26 cellular contexts compared by ENCODE assay signal in the genomic region with DNA sequence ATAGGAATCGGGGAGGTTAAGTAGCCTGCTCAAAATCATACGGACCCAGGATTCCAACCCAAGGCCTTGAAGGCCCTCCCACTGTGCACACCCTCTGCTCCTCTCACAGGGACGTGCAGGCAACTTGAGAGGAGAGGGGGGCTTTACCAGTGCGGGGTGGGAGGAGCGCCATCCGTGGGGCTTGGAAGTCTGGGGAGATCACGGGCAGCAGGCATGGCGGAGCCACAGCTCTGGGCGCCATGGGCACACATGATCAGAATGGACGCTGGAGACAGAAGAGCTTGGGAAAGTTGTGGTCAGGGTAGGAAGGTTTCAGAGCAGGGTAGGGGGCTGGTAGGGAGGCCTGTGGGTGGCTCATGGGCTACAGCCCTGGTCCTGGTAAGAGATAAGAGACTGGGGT.
DNase-seq lines count a peak whose midpoint lies in the region; ATAC-seq, FAIRE-seq and TF ChIP-seq lines count a peak whose summit lies in the region.
"Had no signal": no experiment of that assay in that cellular context is flagged by ENCODE, and none has a peak within 500 bp of the region (broad histone marks: within the 10 kb centered on the region; RNA-seq: fewer than 3 reads in every experiment).

No MANE protein-coding gene starts in this region.

- no peak overlapping the region for H3T11ph ChIP-seq in H9 (ENCODE audit: low read length)

- no peak overlapping the region for H3K27ac ChIP-seq in H9 (ENCODE audit: insufficient read length, low read depth, low read length)
- no peak overlapping the region for H3K27ac ChIP-seq in H1 (ENCODE audit: low read depth, low read length)
- H3K27ac ChIP-seq in neuronal stem cell (replicated peaks; ENCODE audit: low read length), result no peak overlapping the region
- H3K27ac ChIP-seq: A549; BLaER1 treated with 17β-estradiol and CSF1 and Interleukin-3, amounts not matched to agents 10 nM and 100 nM; GM23248 had no signal

- DNase-seq in H9 (no peak), H1 (ENCODE audit: low read depth in 1 of 2, low spot score in 2 of 2) (no peak), neuronal stem cell (ENCODE audit: low spot score) (no peak), urothelium cell line (ENCODE audit: low spot score) (no peak), mucosa of gallbladder (ENCODE audit: low spot score) (no peak)
- DNase-seq: 8988T; ACHN; AML-193; BE2C; CD4-positive, alpha-beta T cell; CD8-positive, alpha-beta memory T cell; DMS 273 treated with DMSO at 0.1 percent for 48 hours; DMS79; EL; GDM1; GM23248; HFFc6 had no signal

- H3K4me1 ChIP-seq in H9 (ENCODE audit: insufficient read depth, low read length), result no peaks in the 10 kb centered on the region
- H3K4me1 ChIP-seq in H1 (replicated peaks in 1 of 4; ENCODE audit: control insufficient read depth in 3 of 4, insufficient read depth in 4 of 4, low read length in 3 of 4), result peaks cover 0 to 7% (median 0%) of the 10 kb centered on the region in 4 experiments; a peak in 2 of 7 replicates
- H3K4me1 ChIP-seq in neuronal stem cell (ENCODE audit: control insufficient read depth in 2 of 2, insufficient read depth in 1 of 2, low read depth in 1 of 2, low read length in 2 of 2), result no peaks in the 10 kb centered on the region
- H3K4me1 ChIP-seq: HAP-1 had no signal

- H4K91ac ChIP-seq in H9 (ENCODE audit: insufficient read length, low read depth, low read length) (no peak overlapping the region), H1 (replicated peaks; ENCODE audit: insufficient read length, low read length) (no peak overlapping the region), neuronal stem cell (ENCODE audit: low read depth, low read length, poor library complexity) (no peak overlapping the region)

- peaks cover 6% of the 10 kb centered on the region for H3K27me3 Mint-ChIP-seq in H9 (ENCODE audit: low read depth)
- H3K27me3 Mint-ChIP-seq in activated T-helper 17 cell treated with anti-CD3 and anti-CD28 coated beads, Interleukin-2, amount 50 U/mL, for 72 hours, result no peaks in the 10 kb centered on the region

- H3K79me2 ChIP-seq in H9 (ENCODE audit: insufficient read depth, low read length) (no peaks in the 10 kb centered on the region), H1 (ENCODE audit: control insufficient read depth in 1 of 2, insufficient read depth in 2 of 2, low read length in 2 of 2) (no peaks in the 10 kb centered on the region)

- H2BK15ac ChIP-seq in H9 (ENCODE audit: low read depth, low read length) (no peak overlapping the region; the same call in 1 of the 2 replicates), H1 (ENCODE audit: low read length) (no peak overlapping the region), neuronal stem cell (ENCODE audit: low read length) (no peak overlapping the region)

- H3K4me3 ChIP-seq in H1 (ENCODE audit: extremely low read depth in 1 of 4, insufficient read depth in 2 of 4, low read depth in 3 of 4, low read length in 4 of 4), result no peak overlapping the region
- no peak overlapping the region for H3K4me3 ChIP-seq in neuronal stem cell (ENCODE audit: low read length in 2 of 2)
- H3K4me3 ChIP-seq: A549; BLaER1 treated with 17β-estradiol and CSF1 and Interleukin-3, amounts not matched to agents 10 nM and 100 nM; GM12878; GM23248; HAP-1 had no signal

- H3K18ac ChIP-seq in H9 (ENCODE audit: insufficient read length, low read depth, low read length) (peak overlapping the region; percentile 12), H1 (ENCODE audit: extremely low read depth, low read length) (peak overlapping the region; percentile 19; the same call in 1 of the 2 replicates), neuronal stem cell (ENCODE audit: low read length) (peak overlapping the region; percentile 31)

- H2BK12ac ChIP-seq in H9 (ENCODE audit: insufficient read length, low read depth, low read length), result no peak overlapping the region
- no peak overlapping the region for H2BK12ac ChIP-seq in H1 (ENCODE audit: low read depth, low read length)
- H2BK12ac ChIP-seq in neuronal stem cell (ENCODE audit: low read length), result no peak overlapping the region

- H2BK20ac ChIP-seq in H9 (ENCODE audit: low read depth, low read length, poor library complexity, severe bottlenecking) (no peak overlapping the region), H1 (ENCODE audit: low read length) (no peak overlapping the region)

- POLR2A ChIA-PET in H1 (lab: Charles Lee; ENCODE audit: partially characterized antibody), result interaction anchor here (1.1 kb wide), 1 partner anchor 43 kb away, joined by 3 read pairs; no protein-coding TSS in a partner anchor

- peak overlapping the region; percentile 71 for H3K14ac ChIP-seq in H9 (ENCODE audit: insufficient read depth, low read length)
- H3K14ac ChIP-seq in H1 (ENCODE audit: insufficient read length), result no peak overlapping the region
- H3K14ac ChIP-seq in neuronal stem cell (ENCODE audit: low read length), result no peak overlapping the region

- H3K27me3 ChIP-seq in H9 (ENCODE audit: insufficient read depth, low read length) (no peaks in the 10 kb centered on the region), H1 (replicated peaks in 1 of 4; ENCODE audit: control insufficient read depth in 3 of 4, extremely low read depth in 1 of 4, insufficient read depth in 3 of 4, low read length in 3 of 4) (no peaks in the 10 kb centered on the region), neuronal stem cell (ENCODE audit: control insufficient read depth in 3 of 3, insufficient read depth in 3 of 3, low read depth in 1 of 3, low read length in 3 of 3) (peaks cover 0 to 23% (median 0%) of the 10 kb centered on the region in 3 experiments)
- H3K27me3 ChIP-seq: BE2C; BLaER1 treated with 17β-estradiol and CSF1 and Interleukin-3, amounts not matched to agents 10 nM and 100 nM had no signal

- no CpG with 5 or more reads among the region's 10 CpGs for WGBS in H9 (ENCODE audit: extremely low coverage, insufficient read length, low lambda C conversion rate)
- 91% methylated on average over 9 of the region's 10 CpGs; no CpG with 5 or more reads in 1 of the 2 experiments for WGBS in H1 (ENCODE audit: extremely low coverage in 1 of 2, insufficient coverage in 1 of 2, insufficient read length in 1 of 2, insufficient replicate concordance in 2 of 2, low coverage in 1 of 2, low lambda C conversion rate in 2 of 2, missing lambda C conversion rate in 1 of 2), 2 experiments
- WGBS in neuronal stem cell (ENCODE audit: extremely low coverage in 2 of 2, insufficient read length in 2 of 2, insufficient replicate concordance in 1 of 2), 2 donors, result no CpG with 5 or more reads among the region's 10 CpGs

- H2BK120ac ChIP-seq in H9 (ENCODE audit: low read depth, low read length, poor library complexity, severe bottlenecking) (no peak overlapping the region), H1 (replicated peaks; ENCODE audit: low read depth, low read length) (no peak overlapping the region), neuronal stem cell (ENCODE audit: low read depth, low read length) (no peak overlapping the region)

- no peak for ATAC-seq in HG03108 (IDR thresholded peaks at IDR 0.05; ENCODE audit: unreplicated experiment)
- no peak for ATAC-seq in activated T-helper 17 cell treated with anti-CD3 and anti-CD28 coated beads, Interleukin-2, amount 50 U/mL, for 72 hours (replicated peaks)
- ATAC-seq: A549, GM12878 had no signal

- H3K23ac ChIP-seq in H9 (ENCODE audit: insufficient read length, low read depth, low read length) (no peak overlapping the region), H1 (ENCODE audit: insufficient read length) (no peak overlapping the region), neuronal stem cell (ENCODE audit: low read depth, low read length, poor library complexity) (no peak overlapping the region)

- H2AK5ac ChIP-seq in H9 (ENCODE audit: insufficient read length, low read length) (no peak overlapping the region), H1 (ENCODE audit: low read depth, low read length) (no peak overlapping the region), neuronal stem cell (ENCODE audit: low read depth, low read length) (no peak overlapping the region)

- no peak overlapping the region for H3K27ac Mint-ChIP-seq in H9
- no peak overlapping the region for H3K27ac Mint-ChIP-seq in activated T-helper 17 cell treated with anti-CD3 and anti-CD28 coated beads, Interleukin-2, amount 50 U/mL, for 72 hours
- H3K27ac Mint-ChIP-seq: CD4-positive, alpha-beta T cell; CD8-positive, alpha-beta memory T cell; HFFc6 had no signal

- H3K79me1 ChIP-seq in H9 (ENCODE audit: insufficient read depth, low read depth, low read length, poor library complexity, severe bottlenecking) (no peaks in the 10 kb centered on the region), H1 (ENCODE audit: low read depth, low read length) (no peaks in the 10 kb centered on the region), neuronal stem cell (ENCODE audit: low read depth, low read length) (no peaks in the 10 kb centered on the region)

- TF ChIP-seq CTCF in H9 (conservative IDR thresholded peaks at IDR 0.05) (no peak), H1 (IDR thresholded peaks at IDR 0.05; ENCODE audit: control extremely low read depth in 1 of 3, insufficient read depth in 1 of 3, low read depth in 1 of 3, low read length in 3 of 3) (no peak)

- H3K4me3 Mint-ChIP-seq in H9, result no peak overlapping the region
- H3K4me3 Mint-ChIP-seq in activated T-helper 17 cell treated with anti-CD3 and anti-CD28 coated beads, Interleukin-2, amount 50 U/mL, for 72 hours, result no peak overlapping the region
- H3K4me3 Mint-ChIP-seq: CD14-positive monocyte; CD4-positive, alpha-beta T cell; CD8-positive, alpha-beta memory T cell; HFFc6 had no signal

- H3K9ac ChIP-seq in H9 (ENCODE audit: extremely low read depth, insufficient read length, low read length), result no peak overlapping the region
- no peak overlapping the region for H3K9ac ChIP-seq in H1 (replicated peaks in 1 of 4; ENCODE audit: extremely low read depth in 1 of 4, low read depth in 3 of 4, low read length in 3 of 4)
- no peak overlapping the region for H3K9ac ChIP-seq in neuronal stem cell (ENCODE audit: low read depth, low read length, poor library complexity)
- H3K9ac ChIP-seq: BLaER1 treated with 17β-estradiol and CSF1 and Interleukin-3, amounts not matched to agents 10 nM and 100 nM; GM23248 had no signal

- H3K4me1 Mint-ChIP-seq in H9, result peaks cover 22 to 26% of the 10 kb centered on the region in 2 experiments
- H3K4me1 Mint-ChIP-seq in activated T-helper 17 cell treated with anti-CD3 and anti-CD28 coated beads, Interleukin-2, amount 50 U/mL, for 72 hours, result no peaks in the 10 kb centered on the region
- H3K4me1 Mint-ChIP-seq: CD14-positive monocyte; CD8-positive, alpha-beta memory T cell had no signal

- H3K56ac ChIP-seq in H9 (ENCODE audit: insufficient read length, low read depth, low read length), result no peak overlapping the region
- no peak overlapping the region for H3K56ac ChIP-seq in H1 (replicated peaks; ENCODE audit: insufficient read length, low read depth, low read length)

- H2AFZ ChIP-seq in H9 (ENCODE audit: low read length) (no peak overlapping the region), H1 (ENCODE audit: low read length) (no peak overlapping the region), neuronal stem cell (ENCODE audit: low read length) (no peak overlapping the region)
- H2AFZ ChIP-seq: GM23248 had no signal

- no peaks in the 10 kb centered on the region for H3K9me3 ChIP-seq in H9 (ENCODE audit: control insufficient read depth, low read depth, low read length)
- no peaks in the 10 kb centered on the region for H3K9me3 ChIP-seq in H1 (ENCODE audit: insufficient read depth in 2 of 2, low read depth in 1 of 2, low read length in 1 of 2)
- no peaks in the 10 kb centered on the region for H3K9me3 ChIP-seq in neuronal stem cell (replicated peaks in 1 of 2; ENCODE audit: control insufficient read depth in 2 of 2, insufficient read depth in 1 of 2, low read depth in 1 of 2, low read length in 2 of 2)
- H3K9me3 ChIP-seq: A549; BE2C; BLaER1 treated with 17β-estradiol and CSF1 and Interleukin-3, amounts not matched to agents 10 nM and 100 nM; HAP-1 had no signal

- H3K23me2 ChIP-seq in H9 (ENCODE audit: insufficient read length, low read depth, low read length, poor library complexity, severe bottlenecking), result no peaks in the 10 kb centered on the region
- H3K23me2 ChIP-seq in H1 (ENCODE audit: low read depth, low read length), result no peaks in the 10 kb centered on the region; the same call in 1 of the 2 replicates

- H3K36me3 ChIP-seq in H1 (ENCODE audit: control insufficient read depth in 2 of 4, insufficient read depth in 4 of 4, low read length in 3 of 4), result no peaks in the 10 kb centered on the region
- H3K36me3 ChIP-seq in neuronal stem cell (replicated peaks in 1 of 2; ENCODE audit: control insufficient read depth in 2 of 2, insufficient read depth in 2 of 2, low read length in 2 of 2), result no peaks in the 10 kb centered on the region
- H3K36me3 ChIP-seq: BE2C; BLaER1 treated with 17β-estradiol and CSF1 and Interleukin-3, amounts not matched to agents 10 nM and 100 nM; HAP-1 had no signal

- H3K9me3 Mint-ChIP-seq in H9, result no peaks in the 10 kb centered on the region
- no peaks in the 10 kb centered on the region for H3K9me3 Mint-ChIP-seq in activated T-helper 17 cell treated with anti-CD3 and anti-CD28 coated beads, Interleukin-2, amount 50 U/mL, for 72 hours
- H3K9me3 Mint-ChIP-seq: CD4-positive, alpha-beta T cell; HFFc6 had no signal

- FAIRE-seq in H1 (lab: Jason Lieb, UNC) (no peak), urothelium cell line (lab: Jason Lieb, UNC) (peak; percentile 30)
- FAIRE-seq: A549, D721Med, GM12878, GM19239 had no signal

- H3K4ac ChIP-seq in H9 (ENCODE audit: low read depth, low read length) (no peak overlapping the region), H1 (replicated peaks; ENCODE audit: insufficient read length, low read depth, low read length) (no peak overlapping the region), neuronal stem cell (ENCODE audit: low read length) (no peak overlapping the region)

- no peak for TF ChIP-seq RAD21 in H1 (IDR thresholded peaks at IDR 0.05 in 1 of 2, conservative IDR thresholded peaks at IDR 0.05 in 1 of 2; ENCODE audit: low read depth in 2 of 2, low read length in 2 of 2)

- no peak for TF ChIP-seq POLR2A in H1 (IDR thresholded peaks at IDR 0.05; ENCODE audit: control extremely low read depth in 1 of 2, low read depth in 2 of 2, low read length in 2 of 2)

- H3K36me3 Mint-ChIP-seq in H9 (ENCODE audit: insufficient read depth in 1 of 3, low read depth in 3 of 3), result no peaks in the 10 kb centered on the region
- no peaks in the 10 kb centered on the region for H3K36me3 Mint-ChIP-seq in activated T-helper 17 cell treated with anti-CD3 and anti-CD28 coated beads, Interleukin-2, amount 50 U/mL, for 72 hours (ENCODE audit: low read depth)
- H3K36me3 Mint-ChIP-seq: CD14-positive monocyte; CD8-positive, alpha-beta memory T cell had no signal

- no peak for TF ChIP-seq EP300 in H1 (IDR thresholded peaks at IDR 0.05; ENCODE audit: borderline replicate concordance in 1 of 2, low read depth in 2 of 2, low read length in 2 of 2)

- H4K8ac ChIP-seq in H9 (replicated peaks; ENCODE audit: insufficient read length, low read depth, low read length) (no peak overlapping the region), H1 (ENCODE audit: extremely low read depth, insufficient read depth, low read length) (no peak overlapping the region; the same call in 1 of the 2 replicates), neuronal stem cell (ENCODE audit: low read depth, low read length) (no peak overlapping the region)

- H4K5ac ChIP-seq in H9 (ENCODE audit: insufficient read length, low read depth, low read length), result no peak overlapping the region
- no peak overlapping the region for H4K5ac ChIP-seq in H1 (ENCODE audit: insufficient read length, low read depth, low read length)

- CTCF ChIA-PET in H1 (lab: Charles Lee; ENCODE audit: partially characterized antibody), result interaction anchor here (1.4 kb wide), 1 partner anchor 85 kb away, joined by 4 read pairs; no protein-coding TSS in a partner anchor

- H3K4me2 ChIP-seq in H9 (ENCODE audit: insufficient read depth, insufficient read length, low read length), result no peak overlapping the region
- H3K4me2 ChIP-seq in H1 (ENCODE audit: insufficient read depth in 1 of 2, low read depth in 2 of 2, low read length in 2 of 2), result no peak overlapping the region
- H3K4me2 ChIP-seq in neuronal stem cell (ENCODE audit: insufficient read depth, low read length, poor library complexity, severe bottlenecking), result no peak overlapping the region
- H3K4me2 ChIP-seq: A549; BLaER1 treated with 17β-estradiol and CSF1 and Interleukin-3, amounts not matched to agents 10 nM and 100 nM had no signal

- no peak overlapping the region for H2BK5ac ChIP-seq in H9 (ENCODE audit: insufficient read length, low read length)
- H2BK5ac ChIP-seq in H1 (ENCODE audit: low read depth, low read length), result no peak overlapping the region
- no peak overlapping the region for H2BK5ac ChIP-seq in neuronal stem cell (ENCODE audit: low read length)

- H4K20me1 ChIP-seq in H9 (ENCODE audit: control insufficient read depth, insufficient read depth, insufficient read length), result no peaks in the 10 kb centered on the region
- H4K20me1 ChIP-seq in H1 (replicated peaks in 1 of 2; ENCODE audit: control insufficient read depth in 1 of 2, insufficient read depth in 2 of 2, low read length in 2 of 2), result no peaks in the 10 kb centered on the region
- H4K20me1 ChIP-seq: BLaER1 treated with 17β-estradiol and CSF1 and Interleukin-3, amounts not matched to agents 10 nM and 100 nM had no signal
